Comparison of ENCODE assay signal across 12 cellular contexts in genomic region chr12:112112423-112113132, GRCh38. TPM values are rescaled to one million over a fixed set of nuclear protein-coding genes. Genes with fewer than 3 reads are reported as not detected.
A peak's percentile ranks its signal among the peaks of the same experiment; 100 is the strongest.
DNase-seq lines count a peak whose midpoint lies in the region; ATAC-seq and TF ChIP-seq lines count a peak whose summit lies in the region.
"Had no signal": no experiment of that assay in that cellular context is flagged by ENCODE, and none has a peak within 500 bp of the region (broad histone marks: within the 10 kb centered on the region; RNA-seq: fewer than 3 reads in every experiment).

No MANE protein-coding gene starts in this region.

- no peaks in the 10 kb centered on the region for H3K36me3 ChIP-seq in esophagus squamous epithelium
- H3K36me3 ChIP-seq: HAP-1 had no signal

- H3K9me3 ChIP-seq in esophagus squamous epithelium: no peaks in the 10 kb centered on the region
- H3K9me3 ChIP-seq: HAP-1 had no signal

- DNase-seq in HK-2 (ENCODE audit: unreplicated experiment): peak; percentile 11
- peak; percentile 34 for DNase-seq in NCI-H2029 (lab: John Stamatoyannopoulos, UW)
- DNase-seq in esophagus squamous epithelium (lab: John Stamatoyannopoulos, UW): no peak
- peak; percentile 49 for DNase-seq in retinal pigment epithelial cell (ENCODE audit: low read depth)
- no peak for DNase-seq in D341Med (ENCODE audit: low spot score)
- DNase-seq: activated T-cell treated with anti-CD3 and anti-CD28 coated beads, Interleukin-2, amount 50 U/mL, for 4 hours; effector CD8-positive, alpha-beta T cell; Right ventricle myocardium superior had no signal

- TF ChIP-seq POLR2A in esophagus squamous epithelium (IDR thresholded peaks at IDR 0.05): no peak

- intact Hi-C loops in esophagus squamous epithelium (cut with DNase I): no loop called here

- no peak overlapping the region for H3K4me3 ChIP-seq in esophagus squamous epithelium
- no peak overlapping the region for H3K4me3 ChIP-seq in retinal pigment epithelial cell (ENCODE audit: low read length)
- H3K4me3 ChIP-seq: HAP-1 had no signal

- peak in 1 of 6 experiments; percentile 30 for TF ChIP-seq CTCF in esophagus squamous epithelium (IDR thresholded peaks at IDR 0.05)
- no peak for TF ChIP-seq CTCF in retinal pigment epithelial cell (conservative IDR thresholded peaks at IDR 0.05; ENCODE audit: low read depth, low read length)

- peak overlapping the region; percentile 77 to 97 (median 88) for H3K27ac ChIP-seq in esophagus squamous epithelium

- ATAC-seq in GM21526 (IDR thresholded peaks at IDR 0.05; ENCODE audit: low FRiP score, unreplicated experiment) (no peak), HG03095 (IDR thresholded peaks at IDR 0.05; ENCODE audit: unreplicated experiment) (no peak), HG03025 (IDR thresholded peaks at IDR 0.05; ENCODE audit: low FRiP score, unreplicated experiment) (no peak)
- ATAC-seq: activated T-cell treated with anti-CD3 and anti-CD28 coated beads, Interleukin-2, amount 50 U/mL, for 4 hours had no signal

- H3K4me1 ChIP-seq in esophagus squamous epithelium: peaks cover 16 to 84% (median 42%) of the 10 kb centered on the region in 3 donors

- H3K27me3 ChIP-seq in esophagus squamous epithelium: no peaks in the 10 kb centered on the region

- WGBS in esophagus squamous epithelium, 2 donors: 38 to 51% methylated on average over 5 to 6 of the region's 6 CpGs

RNA-seq across cellular contexts. Expression of gene NAA25, which starts 4.0 kb away (rescaled TPM):
- 10 to 100 TPM; 12.6 to 36.6 (median 26.4) TPM for total RNA-seq in esophagus squamous epithelium

RNA-seq across cellular contexts. Expression of gene TRAFD1, which starts 12.8 kb away (rescaled TPM):
- total RNA-seq in esophagus squamous epithelium: 10 to 100 TPM; 37.0 to 56.9 (median 44.4) TPM

Comparison
In these comparisons a context has a peak if more than half of its experiments do, and no peak if none do; other contexts are left out.
1. DNase-seq: peak in HK-2 (single experiment), NCI-H2029 (single experiment) and retinal pigment epithelial cell (single experiment); none in esophagus squamous epithelium (single experiment) and D341Med (single experiment).